ENCODE assay signal across 14 cellular contexts in the genomic region with DNA sequence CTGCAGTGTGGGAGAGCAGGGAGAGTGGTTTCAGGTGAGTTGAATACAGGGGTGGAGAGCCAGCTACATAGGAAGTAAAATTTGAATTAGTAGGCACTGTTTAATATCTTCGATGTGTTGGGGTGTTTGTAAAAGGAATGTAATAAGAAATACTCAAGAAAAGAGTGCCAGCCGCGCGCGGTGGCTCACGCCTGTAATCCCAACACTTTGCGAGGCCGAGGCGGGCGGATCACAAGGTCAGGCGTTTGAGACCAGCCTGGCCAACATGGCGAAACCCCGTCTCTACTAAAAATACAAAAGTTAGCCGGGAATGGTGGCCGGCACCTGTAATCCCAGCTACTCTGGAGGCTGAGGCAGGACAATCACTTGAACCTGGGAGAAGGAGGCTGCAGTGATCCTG. TPM values are rescaled to one million over a fixed set of nuclear protein-coding genes. Genes with fewer than 3 reads are reported as not detected.
DNase-seq lines count a peak whose midpoint lies in the region; ATAC-seq and TF ChIP-seq lines count a peak whose summit lies in the region.
"Not testable (repeated sequence)": the region's sequence is repeated elsewhere in the genome, so short reads cannot be mapped to it uniquely, and the experiment has no call there.
"Had no signal": no experiment of that assay in that cellular context is flagged by ENCODE, and none has a peak within 500 bp of the region (broad histone marks: within the 10 kb centered on the region; RNA-seq: fewer than 3 reads in every experiment).

No MANE protein-coding gene starts in this region.

- not testable (repeated sequence) for H3K14ac ChIP-seq in IMR-90 (replicated peaks; ENCODE audit: low read depth, low read length)

- in situ Hi-C loops in IMR-90 (cut with MboI; ENCODE audit: low sequenced_read_pairs); mammary epithelial cell (cut with MboI; ENCODE audit: low sequenced_read_pairs in 2 of 2): not testable (repeated sequence)

- H2BK120ac ChIP-seq in IMR-90 (ENCODE audit: low read depth, low read length), result not testable (repeated sequence)

- TF ChIP-seq RAD21 in IMR-90 (IDR thresholded peaks at IDR 0.05; ENCODE audit: low read length), result not testable (repeated sequence)

- dilution Hi-C loops in IMR-90 (cut with HindIII; ENCODE audit: low sequenced_read_pairs, unreplicated experiment); mammary epithelial cell (cut with HindIII; ENCODE audit: low sequenced_read_pairs): not testable (repeated sequence)

- H4K91ac ChIP-seq in IMR-90 (ENCODE audit: insufficient read depth, low read depth, low read length), result not testable (repeated sequence)

- not testable (repeated sequence) for H2BK5ac ChIP-seq in IMR-90 (ENCODE audit: low read depth, low read length, poor library complexity, severe bottlenecking)

- not testable (repeated sequence) for TF ChIP-seq POLR2A in IMR-90 (IDR thresholded peaks at IDR 0.05; ENCODE audit: low read depth, low read length)

- H2BK15ac ChIP-seq in IMR-90 (ENCODE audit: low read depth, low read length), result not testable (repeated sequence)

- peak overlapping the region; percentile 99 to 100; a peak in 2 of 4 replicates for H4K8ac ChIP-seq in IMR-90 (ENCODE audit: low read depth in 2 of 2, low read length in 2 of 2)

- H3K9ac ChIP-seq in IMR-90 (ENCODE audit: low read depth, low read length), result 0 out of 2 replicates have a peak overlapping the region, but pooled peaks have one; percentile 12
- H3K9ac ChIP-seq in mammary epithelial cell (ENCODE audit: insufficient read depth, low read length), result not testable (repeated sequence)

- DNase-seq in CD4-positive, CD25-positive, alpha-beta regulatory T cell; IMR-90; T-cell; activated T-cell treated with anti-CD3 and anti-CD28 coated beads, Interleukin-2, amount 50 U/mL, for 4 hours; mammary epithelial cell; hepatocyte (ENCODE audit: low spot score); stimulated activated effector memory CD8-positive, alpha-beta T cell treated with anti-CD3 and anti-CD28 coated beads, Interleukin-12 subunit alpha, Interleukin-12 subunit beta, amount 100 ng/mL, for 72 hours (ENCODE audit: low spot score in 2 of 2): not testable (repeated sequence)

- H2AK5ac ChIP-seq in IMR-90 (ENCODE audit: low read depth, low read length), result not testable (repeated sequence)

- H3K27ac ChIP-seq in CD4-positive, CD25-positive, alpha-beta regulatory T cell (ENCODE audit: insufficient read depth, low read length, poor library complexity, severe bottlenecking), result peak overlapping the region; percentile 87
- not testable (repeated sequence) for H3K27ac ChIP-seq in IMR-90 (ENCODE audit: insufficient read depth, low read length); mammary epithelial cell (ENCODE audit: insufficient read depth, low read depth, low read length)
- H3K27ac ChIP-seq in hepatocyte, result peak overlapping the region; percentile 94

- intact Hi-C loops in IMR-90 (cut with micrococcal nuclease); mammary epithelial cell (cut with micrococcal nuclease): not testable (repeated sequence)

- H3K27me3 Mint-ChIP-seq in CD4-positive, CD25-positive, alpha-beta regulatory T cell, result peaks cover 18% of the 10 kb centered on the region
- not testable (repeated sequence) for H3K27me3 Mint-ChIP-seq in T-cell; activated T-cell treated with anti-CD3 and anti-CD28 coated beads, Interleukin-2, amount 50 U/mL, for 4 hours (ENCODE audit: low read depth)
- H3K27me3 Mint-ChIP-seq in nephron (ENCODE audit: low read depth), result peaks cover 12% of the 10 kb centered on the region

- CTCF ChIA-PET in IMR-90 (lab: Yijun Ruan, JAX), result interaction anchor here (2.1 kb wide), 1 partner anchor 11 kb away, joined by 8 read pairs; no protein-coding TSS in a partner anchor
- CTCF ChIA-PET in T-cell (lab: Charles Lee), result interaction anchor here in 1 of 2 donors (1.1 kb wide), 1 partner anchor 11 kb away, joined by 4 read pairs; no protein-coding TSS in a partner anchor
- CTCF ChIA-PET in mammary epithelial cell (lab: Charles Lee; ENCODE audit: low non-redundant PET), result interaction anchor here (0.7 kb wide), 1 partner anchor 75 kb away, joined by 3 read pairs; no protein-coding TSS in a partner anchor

- peaks cover 16 to 45% (median 27%) of the 10 kb centered on the region in 4 donors for H3K4me1 Mint-ChIP-seq in CD4-positive, CD25-positive, alpha-beta regulatory T cell
- H3K4me1 Mint-ChIP-seq in T-cell (peaks cover 35 to 40% (median 36%) of the 10 kb centered on the region in 3 donors), nephron (peaks cover 44% of the 10 kb centered on the region)
- H3K4me1 Mint-ChIP-seq in activated T-cell treated with anti-CD3 and anti-CD28 coated beads, Interleukin-2, amount 50 U/mL, for 4 hours (ENCODE audit: low read depth), result peaks cover 20% of the 10 kb centered on the region
- H3K4me1 Mint-ChIP-seq in stimulated activated effector memory CD8-positive, alpha-beta T cell treated with anti-CD3 and anti-CD28 coated beads, Interleukin-12 subunit alpha, Interleukin-12 subunit beta, amount 100 ng/mL, for 72 hours, result peaks cover 30% of the 10 kb centered on the region

- peaks cover 11% of the 10 kb centered on the region for H3K36me3 ChIP-seq in CD4-positive, CD25-positive, alpha-beta regulatory T cell (ENCODE audit: control insufficient read depth, insufficient read depth, low read length)
- not testable (repeated sequence) for H3K36me3 ChIP-seq in IMR-90 (ENCODE audit: control insufficient read depth, insufficient read depth, low read length); mammary epithelial cell (ENCODE audit: insufficient read depth, low read length); hepatocyte (replicated peaks; ENCODE audit: insufficient read depth, low read depth)

- not testable (repeated sequence) for H3K18ac ChIP-seq in IMR-90 (ENCODE audit: low read depth, low read length)

- WGBS in IMR-90 (ENCODE audit: extremely low coverage in 2 of 2, insufficient read length in 1 of 2), 2 experiments, result 93% methylated on average over 3 of the region's 15 CpGs; no CpG with 5 or more reads in 1 of the 2 experiments
- whole genome bisulfite sequencing in mammary epithelial cell (ENCODE audit: low coverage, missing lambda C conversion rate), result 96% methylated on average over 15 of the region's 15 CpGs
- 98% methylated on average over 15 of the region's 15 CpGs for WGBS in hepatocyte (ENCODE audit: low lambda C conversion rate, missing lambda C conversion rate)

- H4K5ac ChIP-seq in IMR-90 (ENCODE audit: low read depth, low read length), result not testable (repeated sequence)

- not testable (repeated sequence) for H3K27me3 ChIP-seq in CD4-positive, CD25-positive, alpha-beta regulatory T cell (ENCODE audit: control insufficient read depth, insufficient read depth, low read length); IMR-90 (ENCODE audit: control insufficient read depth, insufficient read depth, low read length); mammary epithelial cell (ENCODE audit: insufficient read depth, low read length); hepatocyte

- H2AK9ac ChIP-seq in IMR-90 (replicated peaks; ENCODE audit: low read depth, low read length, poor library complexity), result not testable (repeated sequence)

- H4K20me1 ChIP-seq in IMR-90 (ENCODE audit: insufficient read depth, low read length); mammary epithelial cell (ENCODE audit: insufficient read depth, low read length); hepatocyte (ENCODE audit: insufficient read depth, poor library complexity, severe bottlenecking): not testable (repeated sequence)

- peak overlapping the region in 2 of 3 donors; percentile 98 to 99 for H3K27ac Mint-ChIP-seq in CD4-positive, CD25-positive, alpha-beta regulatory T cell
- peak overlapping the region; percentile 97 for H3K27ac Mint-ChIP-seq in T-cell
- peak overlapping the region; percentile 100 for H3K27ac Mint-ChIP-seq in nephron
- peak overlapping the region; percentile 98 for H3K27ac Mint-ChIP-seq in stimulated activated effector memory CD8-positive, alpha-beta T cell treated with anti-CD3 and anti-CD28 coated beads, Interleukin-12 subunit alpha, Interleukin-12 subunit beta, amount 100 ng/mL, for 72 hours

- H3K4me3 ChIP-seq in CD4-positive, CD25-positive, alpha-beta regulatory T cell (ENCODE audit: low read depth, low read length); IMR-90 (ENCODE audit: insufficient read depth, low read depth, low read length); mammary epithelial cell (replicated peaks in 1 of 3; ENCODE audit: insufficient read depth in 1 of 3, low read depth in 2 of 3, low read length in 3 of 3); hepatocyte: not testable (repeated sequence)

- not testable (repeated sequence) for H3K9me3 ChIP-seq in CD4-positive, CD25-positive, alpha-beta regulatory T cell (ENCODE audit: control insufficient read depth in 2 of 2, low read length in 2 of 2); IMR-90 (ENCODE audit: control insufficient read depth, insufficient read depth, low read length); mammary epithelial cell (replicated peaks; ENCODE audit: insufficient read depth, low read length); hepatocyte (ENCODE audit: low read depth)

- not testable (repeated sequence) for H3K9me3 Mint-ChIP-seq in CD4-positive, CD25-positive, alpha-beta regulatory T cell; T-cell; activated T-cell treated with anti-CD3 and anti-CD28 coated beads, Interleukin-2, amount 50 U/mL, for 4 hours; nephron; stimulated activated effector memory CD8-positive, alpha-beta T cell treated with anti-CD3 and anti-CD28 coated beads, Interleukin-12 subunit alpha, Interleukin-12 subunit beta, amount 100 ng/mL, for 72 hours

- H3K9me1 ChIP-seq in IMR-90 (ENCODE audit: insufficient read depth, low read length), result not testable (repeated sequence)

- not testable (repeated sequence) for H3K23ac ChIP-seq in IMR-90 (ENCODE audit: low read depth, low read length)

- not testable (repeated sequence) for H2AFZ ChIP-seq in IMR-90 (replicated peaks; ENCODE audit: low read length, poor library complexity); hepatocyte
- H2AFZ ChIP-seq in mammary epithelial cell (ENCODE audit: low read depth, low read length), result peak overlapping the region; percentile 89

- not testable (repeated sequence) for ATAC-seq in CD4-positive, CD25-positive, alpha-beta regulatory T cell (ENCODE audit: low read depth in 2 of 2); IMR-90 (ENCODE audit: low read depth); T-cell (replicated peaks in 1 of 4); activated T-cell treated with anti-CD3 and anti-CD28 coated beads, Interleukin-2, amount 50 U/mL, for 4 hours; stimulated activated effector memory CD8-positive, alpha-beta T cell treated with anti-CD3 and anti-CD28 coated beads, Interleukin-12 subunit alpha, Interleukin-12 subunit beta, amount 100 ng/mL, for 72 hours

- peaks cover 18 to 22% of the 10 kb centered on the region in 2 experiments for H3K79me1 ChIP-seq in IMR-90 (ENCODE audit: low read depth in 1 of 2, low read length in 2 of 2)

- H3K79me2 ChIP-seq in mammary epithelial cell (ENCODE audit: insufficient read depth, low read length) (peaks cover 16% of the 10 kb centered on the region), hepatocyte (peaks cover 19% of the 10 kb centered on the region)

- TF ChIP-seq CTCF in IMR-90 (conservative IDR thresholded peaks at IDR 0.05; ENCODE audit: low read depth, low read length); mammary epithelial cell (conservative IDR thresholded peaks at IDR 0.05 in 1 of 2, IDR thresholded peaks at IDR 0.05 in 1 of 2; ENCODE audit: extremely low read depth in 1 of 2, insufficient read depth in 1 of 2, low read depth in 1 of 2, low read length in 2 of 2); hepatocyte (IDR thresholded peaks at IDR 0.05; ENCODE audit: poor library complexity); nephron (IDR thresholded peaks at IDR 0.05; ENCODE audit: unreplicated experiment in 3 of 3): not testable (repeated sequence)

- not testable (repeated sequence) for H3K56ac ChIP-seq in IMR-90 (ENCODE audit: extremely low read depth, insufficient read depth, low read length)

- H3K9me2 ChIP-seq in hepatocyte (replicated peaks; ENCODE audit: insufficient read depth), result not testable (repeated sequence)

- not testable (repeated sequence) for BruUV-seq in IMR-90 (replicated peaks; lab: Mats Ljungman, UMichigan); mammary epithelial cell (replicated peaks; lab: Mats Ljungman, UMichigan)

- peaks cover 23% of the 10 kb centered on the region for H3K4me1 ChIP-seq in CD4-positive, CD25-positive, alpha-beta regulatory T cell (ENCODE audit: control insufficient read depth, insufficient read depth, low read length, poor library complexity, severe bottlenecking)
- H3K4me1 ChIP-seq in IMR-90 (ENCODE audit: control insufficient read depth, insufficient read depth, low read length), result not testable (repeated sequence)
- H3K4me1 ChIP-seq in mammary epithelial cell (ENCODE audit: insufficient read depth, low read length) (peaks cover 17% of the 10 kb centered on the region), hepatocyte (ENCODE audit: insufficient read depth) (peaks cover 13% of the 10 kb centered on the region)

- H3K4me2 ChIP-seq in IMR-90 (ENCODE audit: low read depth, low read length), result not testable (repeated sequence)
- H3K4me2 ChIP-seq in mammary epithelial cell (ENCODE audit: insufficient read depth, low read depth, low read length) (peak overlapping the region; percentile 81), hepatocyte (peak overlapping the region; percentile 89)

- H2BK20ac ChIP-seq in IMR-90 (ENCODE audit: low read depth, low read length), result not testable (repeated sequence)

- peak overlapping the region in 3 of 4 donors; percentile 95 to 99 (median 96) for H3K4me3 Mint-ChIP-seq in CD4-positive, CD25-positive, alpha-beta regulatory T cell
- peak overlapping the region; percentile 44 to 97 (median 96) for H3K4me3 Mint-ChIP-seq in T-cell
- peak overlapping the region; percentile 98 for H3K4me3 Mint-ChIP-seq in activated T-cell treated with anti-CD3 and anti-CD28 coated beads, Interleukin-2, amount 50 U/mL, for 4 hours
- peak overlapping the region; percentile 69 to 98 (median 98) for H3K4me3 Mint-ChIP-seq in nephron
- H3K4me3 Mint-ChIP-seq in stimulated activated effector memory CD8-positive, alpha-beta T cell treated with anti-CD3 and anti-CD28 coated beads, Interleukin-12 subunit alpha, Interleukin-12 subunit beta, amount 100 ng/mL, for 72 hours, result peak overlapping the region; percentile 92

- H3K36me3 Mint-ChIP-seq in CD4-positive, CD25-positive, alpha-beta regulatory T cell, result peaks cover 12% of the 10 kb centered on the region
- peaks cover 11% of the 10 kb centered on the region for H3K36me3 Mint-ChIP-seq in T-cell
- peaks cover 18% of the 10 kb centered on the region for H3K36me3 Mint-ChIP-seq in activated T-cell treated with anti-CD3 and anti-CD28 coated beads, Interleukin-2, amount 50 U/mL, for 4 hours (ENCODE audit: insufficient read depth)
- peaks cover 14% of the 10 kb centered on the region for H3K36me3 Mint-ChIP-seq in nephron (ENCODE audit: low read depth)
- peaks cover 28% of the 10 kb centered on the region for H3K36me3 Mint-ChIP-seq in stimulated activated effector memory CD8-positive, alpha-beta T cell treated with anti-CD3 and anti-CD28 coated beads, Interleukin-12 subunit alpha, Interleukin-12 subunit beta, amount 100 ng/mL, for 72 hours

- POLR2A ChIA-PET in IMR-90 (lab: Charles Lee; ENCODE audit: unreplicated experiment); T-cell (lab: Charles Lee): not testable (repeated sequence)

- H3K4ac ChIP-seq in IMR-90 (ENCODE audit: low read depth, low read length), result not testable (repeated sequence)

RNA-seq across cellular contexts. Expression of a gene that starts 1.3 kb away (rescaled TPM):
- 7.4 TPM for total RNA-seq in CD4-positive, CD25-positive, alpha-beta regulatory T cell
- 10 to 100 TPM; 31.1 to 43.8 (median 34.5) TPM for polyA plus RNA-seq in CD4-positive, CD25-positive, alpha-beta regulatory T cell
- total RNA-seq in IMR-90 (2012; rRNA removed) (21.9 and 27.2 TPM in 2 replicates), T-cell (10 to 100 TPM in 4 of 5 donors, 1 to 10 TPM in 1; 9.9 to 22.8 (median 16.7) TPM), mammary epithelial cell (10 to 100 TPM; 20.3 to 28.8 TPM), hepatocyte (27.3 and 37.1 TPM in 2 replicates)
- polyA plus RNA-seq in IMR-90 (2012; rRNA removed) (16.3 and 22.6 TPM in 2 replicates), mammary epithelial cell (18.3 TPM), hepatocyte (29.9 and 37.9 TPM in 2 replicates)
- polyA plus RNA-seq in IMR-90 (2012; cell fraction: cytosol; rRNA removed), result 8.9 and 12.6 TPM in 2 replicates
- polyA plus RNA-seq in IMR-90 (2012; cell fraction: nucleus; rRNA removed; ENCODE audit: low replicate concordance), result 3.7 and 11.2 TPM in 2 replicates
- 10 to 100 TPM; 17.4 to 29.9 (median 28.8) TPM for total RNA-seq in activated T-cell treated with anti-CD3 and anti-CD28 coated beads, Interleukin-2, amount 50 U/mL, for 4 hours
- polyA minus RNA-seq in mammary epithelial cell, result 10.5 TPM

RNA-seq across cellular contexts. Expression of a gene that starts 22.6 kb away (rescaled TPM):
- not detected for total RNA-seq in CD4-positive, CD25-positive, alpha-beta regulatory T cell
- polyA plus RNA-seq in CD4-positive, CD25-positive, alpha-beta regulatory T cell, result not detected
- total RNA-seq in IMR-90 (2012; rRNA removed) (not detected in 2 replicates), T-cell (not detected), mammary epithelial cell (not detected), hepatocyte (not detected in 2 replicates)
- polyA plus RNA-seq in IMR-90 (2012; rRNA removed) (not detected in 2 replicates), mammary epithelial cell (0.03 TPM), hepatocyte (not detected in 2 replicates)
- not detected in 2 replicates for polyA plus RNA-seq in IMR-90 (2012; cell fraction: cytosol; rRNA removed)
- not detected in 2 replicates for polyA plus RNA-seq in IMR-90 (2012; cell fraction: nucleus; rRNA removed; ENCODE audit: low replicate concordance)
- total RNA-seq in activated T-cell treated with anti-CD3 and anti-CD28 coated beads, Interleukin-2, amount 50 U/mL, for 4 hours, result not detected
- polyA minus RNA-seq in mammary epithelial cell, result not detected
- total RNA-seq: Daoy, epithelial cell of proximal tubule, left lung, mucosa of gallbladder, Right ventricle myocardium superior, tibial nerve had no signal

RNA-seq across cellular contexts. Expression of a gene that starts 40.6 kb away (rescaled TPM):
- total RNA-seq in CD4-positive, CD25-positive, alpha-beta regulatory T cell, result 14.3 TPM
- polyA plus RNA-seq in CD4-positive, CD25-positive, alpha-beta regulatory T cell, result 10 to 100 TPM; 22.0 to 25.8 (median 23.1) TPM
- 5.4 and 13.9 TPM in 2 replicates for total RNA-seq in IMR-90 (2012; rRNA removed)
- polyA plus RNA-seq in IMR-90 (2012; rRNA removed), result 7.2 and 8.2 TPM in 2 replicates
- 1.4 and 3.6 TPM in 2 replicates for polyA plus RNA-seq in IMR-90 (2012; cell fraction: cytosol; rRNA removed)
- 0.60 and 3.7 TPM in 2 replicates for polyA plus RNA-seq in IMR-90 (2012; cell fraction: nucleus; rRNA removed; ENCODE audit: low replicate concordance)
- 10 to 100 TPM; 21.0 to 46.3 (median 31.7) TPM for total RNA-seq in T-cell
- 100 to 1,000 TPM; 114 to 129 (median 118) TPM for total RNA-seq in activated T-cell treated with anti-CD3 and anti-CD28 coated beads, Interleukin-2, amount 50 U/mL, for 4 hours
- total RNA-seq in mammary epithelial cell, result 10 to 100 TPM in 1 of 2 donors, 1 to 10 TPM in 1; 6.3 to 36.3 TPM
- 16.1 TPM for polyA plus RNA-seq in mammary epithelial cell
- 35.0 TPM for polyA minus RNA-seq in mammary epithelial cell
- 12.2 and 12.9 TPM in 2 replicates for total RNA-seq in hepatocyte
- polyA plus RNA-seq in hepatocyte, result 6.7 and 8.6 TPM in 2 replicates

RNA-seq across cellular contexts. Expression of a gene that starts 40.7 kb away (rescaled TPM):
- total RNA-seq in CD4-positive, CD25-positive, alpha-beta regulatory T cell, result 14.7 TPM
- polyA plus RNA-seq in CD4-positive, CD25-positive, alpha-beta regulatory T cell, result 1 to 10 TPM; 3.8 to 4.7 (median 4.0) TPM
- total RNA-seq in IMR-90 (2012; rRNA removed), result 4.2 and 4.8 TPM in 2 replicates
- polyA plus RNA-seq in IMR-90 (2012; rRNA removed), result 3.2 TPM in 2 replicates
- polyA plus RNA-seq in IMR-90 (2012; cell fraction: cytosol; rRNA removed), result 0.92 and 1.1 TPM in 2 replicates
- 4.7 and 6.9 TPM in 2 replicates for polyA plus RNA-seq in IMR-90 (2012; cell fraction: nucleus; rRNA removed; ENCODE audit: low replicate concordance)
- total RNA-seq in T-cell, result 10 to 100 TPM in 3 of 5 donors, 1 to 10 TPM in 2; 7.9 to 17.1 (median 11.4) TPM
- total RNA-seq in activated T-cell treated with anti-CD3 and anti-CD28 coated beads, Interleukin-2, amount 50 U/mL, for 4 hours, result 1 to 10 TPM; 4.5 to 6.9 (median 6.2) TPM
- 1 to 10 TPM; 4.7 to 8.6 TPM for total RNA-seq in mammary epithelial cell
- polyA plus RNA-seq in mammary epithelial cell, result 1.9 TPM
- polyA minus RNA-seq in mammary epithelial cell, result not detected
- total RNA-seq in hepatocyte, result 2.4 and 3.3 TPM in 2 replicates
- polyA plus RNA-seq in hepatocyte, result 2.2 and 3.5 TPM in 2 replicates
